ENCODE assay signal across 28 cellular contexts in genomic region chr1:238196516-238196915, GRCh38.
"Had no signal": no experiment of that assay in that cellular context is flagged by ENCODE, and none has a peak within 500 bp of the region (broad histone marks: within the 10 kb centered on the region; RNA-seq: fewer than 3 reads in every experiment).

No MANE protein-coding gene starts in this region.

- H3K27ac ChIP-seq: adrenal gland, breast epithelium, cardiac muscle cell, colonic mucosa, heart left ventricle, VCaP had no signal

- DNase-seq: activated CD4-positive, alpha-beta T cell treated with anti-CD3 and anti-CD28 coated beads for 48 hours; activated CD4-positive, alpha-beta T cell treated with anti-CD3 and anti-CD28 coated beads, Interleukin-2, amount 50 U/mL, for 1 hour; activated CD4-positive, alpha-beta T cell treated with anti-CD3 and anti-CD28 coated beads, Interleukin-2, amount 50 U/mL, for 48 hours; activated CD8-positive, alpha-beta memory T cell treated with anti-CD3 and anti-CD28 coated beads for 24 hours; activated CD8-positive, alpha-beta T cell treated with anti-CD3 and anti-CD28 coated beads for 36 hours; activated effector memory CD4-positive, alpha-beta T cell treated with Interleukin-2 at 50 U/mL for 16 hours; activated gamma-delta T cell treated with Interleukin-2 at 50 U/mL for 16 hours; activated naive CD4-positive, alpha-beta T cell treated with anti-CD3 and anti-CD28 coated beads for 36 hours; activated naive CD8-positive, alpha-beta T cell treated with anti-CD3 and anti-CD28 coated beads for 36 hours; activated naive CD8-positive, alpha-beta T cell treated with anti-CD3 and anti-CD28 coated beads, Interleukin-2, amount 50 U/mL, for 24 hours; activated T-cell treated with anti-CD3 and anti-CD28 coated beads, Interleukin-2, amount 50 U/mL, for 4 hours; adrenal gland; amygdala; aorta; central memory CD4-positive, alpha-beta T cell; cerebellar nuclear complex; colonic mucosa; effector CD8-positive, alpha-beta T cell; foreskin fibroblast; glutamatergic neuron; heart left ventricle; T-helper 2 cell had no signal

- FAIRE-seq: endometrium, endothelial cell of umbilical vein, frontal cortex had no signal

- H3K9me3 ChIP-seq: adrenal gland, breast epithelium, colonic mucosa had no signal

- H3K4me1 ChIP-seq: adrenal gland, breast epithelium, colonic mucosa, heart left ventricle had no signal

- H3K36me3 ChIP-seq: adrenal gland, breast epithelium, cardiac muscle cell, colonic mucosa, heart left ventricle had no signal

- H3K4me3 ChIP-seq: adrenal gland, breast epithelium, cardiac muscle cell, colonic mucosa, heart left ventricle had no signal
